Comparison of ENCODE assay signal across 1 cellular context in the genomic region with DNA sequence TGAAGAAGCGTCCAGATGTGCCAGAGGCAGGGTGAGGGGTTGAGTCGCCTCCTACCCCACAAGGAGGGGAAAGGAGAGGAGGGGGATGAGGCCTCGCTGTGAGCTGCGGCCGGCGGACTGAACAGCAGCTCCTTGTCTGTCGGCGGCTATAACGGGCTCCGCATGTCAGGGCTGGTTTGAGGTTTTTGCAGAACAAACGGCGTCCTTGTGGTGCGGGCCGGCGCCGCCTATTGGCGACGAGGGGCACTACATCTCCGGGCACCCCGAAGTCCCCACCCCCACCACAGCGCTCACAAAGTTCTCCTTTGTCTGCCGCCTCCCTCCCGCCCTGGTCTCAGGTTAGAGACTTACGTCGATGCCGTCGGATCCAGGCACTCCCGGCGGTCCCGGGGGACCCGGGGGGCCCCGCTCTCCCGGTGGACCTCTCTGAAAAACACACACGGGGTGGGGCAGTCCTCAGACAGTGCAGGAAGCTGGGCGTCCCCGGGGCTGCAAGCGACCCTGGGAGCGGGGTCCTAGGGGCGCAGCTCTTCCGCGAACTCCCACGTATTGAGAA.
TF ChIP-seq lines count a peak whose summit lies in the region.

No MANE protein-coding gene starts in this region.

TF ChIP-seq in HEK293, 187 proteins besides CTCF, POLR2A, EP300 and RAD21 (continued from another document):
- TF ChIP-seq, protein P1, sequence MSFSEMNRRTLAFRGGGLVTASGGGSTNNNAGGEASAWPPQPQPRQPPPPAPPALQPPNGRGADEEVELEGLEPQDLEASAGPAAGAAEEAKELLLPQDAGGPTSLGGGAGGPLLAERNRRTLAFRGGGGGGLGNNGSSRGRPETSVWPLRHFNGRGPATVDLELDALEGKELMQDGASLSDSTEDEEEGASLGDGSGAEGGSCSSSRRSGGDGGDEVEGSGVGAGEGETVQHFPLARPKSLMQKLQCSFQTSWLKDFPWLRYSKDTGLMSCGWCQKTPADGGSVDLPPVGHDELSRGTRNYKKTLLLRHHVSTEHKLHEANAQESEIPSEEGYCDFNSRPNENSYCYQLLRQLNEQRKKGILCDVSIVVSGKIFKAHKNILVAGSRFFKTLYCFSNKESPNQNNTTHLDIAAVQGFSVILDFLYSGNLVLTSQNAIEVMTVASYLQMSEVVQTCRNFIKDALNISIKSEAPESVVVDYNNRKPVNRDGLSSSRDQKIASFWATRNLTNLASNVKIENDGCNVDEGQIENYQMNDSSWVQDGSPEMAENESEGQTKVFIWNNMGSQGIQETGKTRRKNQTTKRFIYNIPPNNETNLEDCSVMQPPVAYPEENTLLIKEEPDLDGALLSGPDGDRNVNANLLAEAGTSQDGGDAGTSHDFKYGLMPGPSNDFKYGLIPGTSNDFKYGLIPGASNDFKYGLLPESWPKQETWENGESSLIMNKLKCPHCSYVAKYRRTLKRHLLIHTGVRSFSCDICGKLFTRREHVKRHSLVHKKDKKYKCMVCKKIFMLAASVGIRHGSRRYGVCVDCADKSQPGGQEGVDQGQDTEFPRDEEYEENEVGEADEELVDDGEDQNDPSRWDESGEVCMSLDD (tag by site-specific recombination; IDR thresholded peaks at IDR 0.05): peak; percentile 38; the same call in 1 of the 2 replicates
- TF ChIP-seq ZNF48 (tag by site-specific recombination; IDR thresholded peaks at IDR 0.05) (no peak), IKZF3 (tag by site-specific recombination; IDR thresholded peaks at IDR 0.05) (no peak), ZNF146 (tag by site-specific recombination; IDR thresholded peaks at IDR 0.05) (no peak), ZNF529 (tag by site-specific recombination; IDR thresholded peaks at IDR 0.05; ENCODE audit: insufficient replicate concordance) (no peak), ZNF175 (tag by site-specific recombination; IDR thresholded peaks at IDR 0.05) (no peak), ZNF654 (tag by site-specific recombination; IDR thresholded peaks at IDR 0.05; ENCODE audit: low read depth) (0 out of 2 replicates have a peak, but pooled peaks have one; percentile 13), ZNF777 (tag by site-specific recombination; IDR thresholded peaks at IDR 0.05; ENCODE audit: borderline replicate concordance) (no peak), ZNF629 (tag by site-specific recombination; IDR thresholded peaks at IDR 0.05) (no peak), ZNF426 (tag by site-specific recombination; IDR thresholded peaks at IDR 0.05) (no peak), ZNF423 (tag by site-specific recombination; IDR thresholded peaks at IDR 0.05) (0 out of 2 replicates have a peak, but pooled peaks have one; percentile 23), SP2 (tag by site-specific recombination; IDR thresholded peaks at IDR 0.05) (no peak), ZNF510 (tag by site-specific recombination; IDR thresholded peaks at IDR 0.05; ENCODE audit: insufficient replicate concordance) (no peak), ZNF561 (tag by site-specific recombination; IDR thresholded peaks at IDR 0.05; ENCODE audit: borderline replicate concordance) (no peak), BCL11A (tag by site-specific recombination; IDR thresholded peaks at IDR 0.05; ENCODE audit: low read depth) (no peak), ZNF791 (tag by site-specific recombination; IDR thresholded peaks at IDR 0.05) (no peak), HOXD13 (CRISPR knock-in tag; IDR thresholded peaks at IDR 0.05; ENCODE audit: borderline replicate concordance) (no peak), ZNF23 (tag by site-specific recombination; IDR thresholded peaks at IDR 0.05; ENCODE audit: borderline replicate concordance) (no peak)
- TF ChIP-seq, protein P2, sequence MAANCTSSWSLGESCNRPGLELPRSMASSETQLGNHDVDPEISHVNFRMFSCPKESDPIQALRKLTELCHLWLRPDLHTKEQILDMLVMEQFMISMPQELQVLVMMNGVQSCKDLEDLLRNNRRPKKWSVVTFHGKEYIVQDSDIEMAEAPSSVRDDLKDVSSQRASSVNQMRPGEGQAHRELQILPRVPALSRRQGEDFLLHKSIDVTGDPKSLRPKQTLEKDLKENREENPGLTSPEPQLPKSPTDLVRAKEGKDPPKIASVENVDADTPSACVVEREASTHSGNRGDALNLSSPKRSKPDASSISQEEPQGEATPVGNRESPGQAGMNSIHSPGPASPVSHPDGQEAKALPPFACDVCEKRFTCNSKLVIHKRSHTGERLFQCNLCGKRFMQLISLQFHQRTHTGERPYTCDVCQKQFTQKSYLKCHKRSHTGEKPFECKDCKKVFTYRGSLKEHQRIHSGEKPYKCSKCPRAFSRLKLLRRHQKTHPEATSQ (tag by site-specific recombination; IDR thresholded peaks at IDR 0.05): no peak
- TF ChIP-seq, protein P3, sequence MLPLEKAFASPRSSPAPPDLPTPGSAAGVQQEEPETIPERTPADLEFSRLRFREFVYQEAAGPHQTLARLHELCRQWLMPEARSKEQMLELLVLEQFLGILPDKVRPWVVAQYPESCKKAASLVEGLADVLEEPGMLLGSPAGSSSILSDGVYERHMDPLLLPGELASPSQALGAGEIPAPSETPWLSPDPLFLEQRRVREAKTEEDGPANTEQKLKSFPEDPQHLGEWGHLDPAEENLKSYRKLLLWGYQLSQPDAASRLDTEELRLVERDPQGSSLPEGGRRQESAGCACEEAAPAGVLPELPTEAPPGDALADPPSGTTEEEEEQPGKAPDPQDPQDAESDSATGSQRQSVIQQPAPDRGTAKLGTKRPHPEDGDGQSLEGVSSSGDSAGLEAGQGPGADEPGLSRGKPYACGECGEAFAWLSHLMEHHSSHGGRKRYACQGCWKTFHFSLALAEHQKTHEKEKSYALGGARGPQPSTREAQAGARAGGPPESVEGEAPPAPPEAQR (tag by site-specific recombination; IDR thresholded peaks at IDR 0.05): no peak
